15 cellular contexts compared by ENCODE assay signal in the genomic region with DNA sequence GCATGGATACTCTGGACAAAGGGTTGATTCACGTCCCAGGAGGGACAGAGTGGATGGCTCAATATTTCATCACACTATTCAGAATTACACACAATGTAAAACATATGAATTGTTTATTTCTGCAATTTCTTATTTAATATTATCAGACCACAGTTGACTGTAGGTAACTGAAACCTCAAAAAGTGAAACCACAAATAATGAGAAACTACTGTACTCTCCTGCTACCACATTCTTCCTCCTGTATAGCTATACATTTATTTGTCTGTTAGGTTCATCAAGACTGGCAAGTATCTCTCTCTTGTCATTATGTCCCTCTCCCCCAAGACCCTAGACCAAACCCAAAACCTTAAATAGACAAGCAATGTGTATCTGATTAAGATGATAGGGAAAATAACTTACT.
A peak's percentile ranks its signal among the peaks of the same experiment; 100 is the strongest.
DNase-seq lines count a peak whose midpoint lies in the region; ATAC-seq and TF ChIP-seq lines count a peak whose summit lies in the region.
"Had no signal": no experiment of that assay in that cellular context is flagged by ENCODE, and none has a peak within 500 bp of the region (broad histone marks: within the 10 kb centered on the region; RNA-seq: fewer than 3 reads in every experiment).

No MANE protein-coding gene starts in this region.

- DNase-seq in LHCN-M2 (ENCODE audit: low read depth) (peak; percentile 2), NB4 (ENCODE audit: low read depth) (peak; percentile 3), H7 (no peak), omental fat pad (ENCODE audit: low spot score) (no peak)
- DNase-seq: C1 segment of cervical spinal cord; Calu3; CD4-positive, alpha-beta memory T cell; COR-L47; DMS53; DMS79 treated with DMSO at 0.1 percent for 48 hours; GF-D8; GOT3 had no signal

- H3K4me3 ChIP-seq in NB4 (ENCODE audit: low read depth, low read length): no peak overlapping the region
- no peak overlapping the region for H3K4me3 ChIP-seq in H7 (ENCODE audit: insufficient read depth, low read depth, low read length)

- ATAC-seq in GM21390 (IDR thresholded peaks at IDR 0.05; ENCODE audit: unreplicated experiment) (peak; percentile 57), GM18520 (IDR thresholded peaks at IDR 0.05; ENCODE audit: unreplicated experiment) (no peak), omental fat pad (ENCODE audit: low FRiP score) (no peak)
- ATAC-seq: HCT116 had no signal

- H3K27me3 ChIP-seq in H7 (ENCODE audit: control insufficient read depth, insufficient read depth, low read length): no peaks in the 10 kb centered on the region

- TF ChIP-seq POLR2A in NB4 (IDR thresholded peaks at IDR 0.05; ENCODE audit: extremely low read depth, insufficient read length): no peak

- no peak for TF ChIP-seq CTCF in NB4 (IDR thresholded peaks at IDR 0.05; ENCODE audit: low read depth, low read length)
- no peak for TF ChIP-seq CTCF in omental fat pad (IDR thresholded peaks at IDR 0.05)

- no peaks in the 10 kb centered on the region for H3K36me3 ChIP-seq in H7 (replicated peaks; ENCODE audit: control insufficient read depth, insufficient read depth, low read length)

Comparison
In these comparisons a context has a peak if more than half of its experiments do, and no peak if none do; other contexts are left out.
1. DNase-seq: peak in LHCN-M2 (single experiment) and NB4 (single experiment); none in H7 (single experiment) and omental fat pad (single experiment).